In genomic region chr1:160641323-160642280, GRCh38 we compare ENCODE assay signal across 14 cellular contexts. TPM values are rescaled to one million over a fixed set of nuclear protein-coding genes. Genes with fewer than 3 reads are reported as not detected.
DNase-seq lines count a peak whose midpoint lies in the region; ATAC-seq and TF ChIP-seq lines count a peak whose summit lies in the region.
"Had no signal": no experiment of that assay in that cellular context is flagged by ENCODE, and none has a peak within 500 bp of the region (broad histone marks: within the 10 kb centered on the region; RNA-seq: fewer than 3 reads in every experiment).

No MANE protein-coding gene starts in this region.

- peaks cover 9% of the 10 kb centered on the region for H3K36me3 ChIP-seq in CD4-positive, alpha-beta memory T cell (ENCODE audit: insufficient read depth, low read length)
- no peaks in the 10 kb centered on the region for H3K36me3 ChIP-seq in left lung
- H3K36me3 ChIP-seq: neural progenitor cell, WERI-Rb-1 had no signal

- peaks cover 70% of the 10 kb centered on the region for H3K4me1 ChIP-seq in CD4-positive, alpha-beta memory T cell (ENCODE audit: insufficient read depth, low read length)
- peaks cover 0 to 38% of the 10 kb centered on the region in 2 donors for H3K4me1 ChIP-seq in left lung
- H3K4me1 ChIP-seq: neural progenitor cell had no signal

- H3K4me1 Mint-ChIP-seq in CD4-positive, alpha-beta memory T cell: peaks cover 55 to 98% (median 68%) of the 10 kb centered on the region in 4 donors
- H3K4me1 Mint-ChIP-seq in activated B cell treated with CpG ODN at 0.5 μM for 24 hours: peaks cover 95% of the 10 kb centered on the region
- H3K4me1 Mint-ChIP-seq: neural progenitor cell had no signal

- H3K4me3 ChIP-seq in CD4-positive, alpha-beta memory T cell (ENCODE audit: low read length in 2 of 2): peak overlapping the region; percentile 45 to 80
- H3K4me3 ChIP-seq in left lung: no peak overlapping the region
- H3K4me3 ChIP-seq: neural progenitor cell had no signal

- H3K36me3 Mint-ChIP-seq in CD4-positive, alpha-beta memory T cell: peaks cover 44 to 73% of the 10 kb centered on the region in 2 donors
- peaks cover 81% of the 10 kb centered on the region for H3K36me3 Mint-ChIP-seq in activated B cell treated with CpG ODN at 0.5 μM for 24 hours (ENCODE audit: low read depth)
- H3K36me3 Mint-ChIP-seq: neural progenitor cell had no signal

- intact Hi-C loops in CD4-positive, alpha-beta memory T cell (cut with micrococcal nuclease): no loop called here
- intact Hi-C loops in activated B cell treated with CpG ODN at 0.5 μM for 24 hours (cut with micrococcal nuclease): loop anchor here (5.0 kb wide), 1 partner anchor 36 kb away; no protein-coding TSS in a partner anchor
- intact Hi-C loops in left lung (cut with DNase I): no loop called here

- peaks cover 0 to 4% (median 0%) of the 10 kb centered on the region in 8 donors for H3K9me3 Mint-ChIP-seq in CD4-positive, alpha-beta memory T cell
- H3K9me3 Mint-ChIP-seq in activated B cell treated with CpG ODN at 0.5 μM for 24 hours: no peaks in the 10 kb centered on the region
- H3K9me3 Mint-ChIP-seq: neural progenitor cell had no signal

- peak overlapping the region; percentile 88 for H3K27ac ChIP-seq in CD4-positive, alpha-beta memory T cell (ENCODE audit: low read depth, low read length)
- H3K27ac ChIP-seq in left lung: peak overlapping the region in 1 of 2 donors; percentile 23
- H3K27ac ChIP-seq: KMS-11, neural progenitor cell, WERI-Rb-1 had no signal

- peak in 1 of 5 donors; percentile 68 for DNase-seq in CD4-positive, alpha-beta memory T cell
- DNase-seq in activated B cell treated with CpG ODN at 0.5 μM for 24 hours: no peak
- DNase-seq in left lung: no peak
- no peak for DNase-seq in mesenteric fat pad (ENCODE audit: low spot score)
- DNase-seq in GM13977 (ENCODE audit: low spot score): no peak
- DNase-seq: COR-L47, WERI-Rb-1 had no signal

- peak overlapping the region; percentile 87 to 98 (median 97) for H3K27ac Mint-ChIP-seq in CD4-positive, alpha-beta memory T cell
- peak overlapping the region; percentile 91 for H3K27ac Mint-ChIP-seq in activated B cell treated with CpG ODN at 0.5 μM for 24 hours
- H3K27ac Mint-ChIP-seq: neural progenitor cell had no signal

- in situ Hi-C loops in GM13977 (cut with MboI; ENCODE audit: low pct_unique_long_range_greater_than_20kb, low sequenced_read_pairs, unreplicated experiment): no loop called here

- H3K27me3 ChIP-seq in CD4-positive, alpha-beta memory T cell (ENCODE audit: insufficient read depth, low read length): no peaks in the 10 kb centered on the region
- no peaks in the 10 kb centered on the region for H3K27me3 ChIP-seq in left lung
- H3K27me3 ChIP-seq: neural progenitor cell had no signal

- CTCF ChIA-PET in CD4-positive, alpha-beta memory T cell (lab: Charles Lee; ENCODE audit: partially characterized antibody): interaction anchor here (1.3 to 4.7 kb wide), 10 partner anchors 9 to 34 kb away, joined by 3 to 44 read pairs (median 6); no protein-coding TSS in a partner anchor
- CTCF ChIA-PET in activated B cell treated with CpG ODN at 0.5 μM for 24 hours (lab: Charles Lee): interaction anchor here (1.3 to 2.5 kb wide), 2 partner anchors 33 to 213 kb away, joined by 5 to 16 read pairs; no protein-coding TSS in a partner anchor

- POLR2A ChIA-PET in CD4-positive, alpha-beta memory T cell (lab: Charles Lee; ENCODE audit: partially characterized antibody): interaction anchor here (0.7 to 6.8 kb wide), 18 partner anchors 9 to 101 kb away, joined by 3 to 126 read pairs (median 6); no protein-coding TSS in a partner anchor
- POLR2A ChIA-PET in activated B cell treated with CpG ODN at 0.5 μM for 24 hours (lab: Charles Lee): interaction anchor here (0.5 to 1.4 kb wide), 6 partner anchors 10 to 456 kb away, joined by 3 to 9 read pairs (median 3); no protein-coding TSS in a partner anchor

- H3K4me3 Mint-ChIP-seq in CD4-positive, alpha-beta memory T cell: peak overlapping the region; percentile 98 to 100 (median 99)
- H3K4me3 Mint-ChIP-seq in activated B cell treated with CpG ODN at 0.5 μM for 24 hours: peak overlapping the region; percentile 95
- H3K4me3 Mint-ChIP-seq: neural progenitor cell had no signal

- TF ChIP-seq CTCF in activated B cell treated with CpG ODN at 0.5 μM for 24 hours (IDR thresholded peaks at IDR 0.05) (no peak), left lung (IDR thresholded peaks at IDR 0.05) (no peak), GM13977 (IDR thresholded peaks at IDR 0.05; ENCODE audit: extremely low read depth, insufficient read depth, missing control alignments) (no peak)

- H3K27me3 Mint-ChIP-seq in CD4-positive, alpha-beta memory T cell: no peaks in the 10 kb centered on the region
- no peaks in the 10 kb centered on the region for H3K27me3 Mint-ChIP-seq in activated B cell treated with CpG ODN at 0.5 μM for 24 hours

- peak; percentile 54 for TF ChIP-seq POLR2A in GM19099 (IDR thresholded peaks at IDR 0.05; ENCODE audit: extremely low read depth, insufficient read length, low read depth)

- H3K9me3 ChIP-seq in CD4-positive, alpha-beta memory T cell (ENCODE audit: control insufficient read depth in 1 of 2, low read length in 2 of 2): no peaks in the 10 kb centered on the region
- no peaks in the 10 kb centered on the region for H3K9me3 ChIP-seq in left lung

- ATAC-seq in activated B cell treated with CpG ODN at 0.5 μM for 24 hours (ENCODE audit: low read depth) (peak; percentile 73), left lung (peak; percentile 33), GM19324 (IDR thresholded peaks at IDR 0.05; ENCODE audit: low FRiP score, unreplicated experiment) (no peak), GM18868 (IDR thresholded peaks at IDR 0.05; ENCODE audit: unreplicated experiment) (no peak)

RNA-seq across cellular contexts. Expression of gene SLAMF1, which starts 5.2 kb away (rescaled TPM):
- 10 to 100 TPM; 59.8 to 59.9 TPM for total RNA-seq in CD4-positive, alpha-beta memory T cell
- 10 to 100 TPM; 21.4 to 62.5 TPM for polyA plus RNA-seq in CD4-positive, alpha-beta memory T cell
- total RNA-seq in activated B cell treated with CpG ODN at 0.5 μM for 24 hours (85.7 and 91.7 TPM in 2 replicates), left lung (1 to 10 TPM in 1 of 2 donors, under 1 TPM in 1; 0.76 to 2.5 TPM), mesenteric fat pad (0.84 TPM)
- total RNA-seq: NCI-H460, temporal lobe had no signal

Comparison
In these comparisons a context has a peak if more than half of its experiments do, and no peak if none do; other contexts are left out.
1. H3K4me3 ChIP-seq: peak in CD4-positive, alpha-beta memory T cell (2 of 2); none in left lung (0 of 2).
2. ATAC-seq: peak in activated B cell treated with CpG ODN at 0.5 μM for 24 hours (single experiment) and left lung (single experiment); none in GM19324 (single experiment) and GM18868 (single experiment).
3. RNA of gene SLAMF1, which starts 5.2 kb away (total RNA-seq): 85.7 to 91.7 TPM in activated B cell treated with CpG ODN at 0.5 μM for 24 hours and 59.8 to 59.9 TPM in CD4-positive, alpha-beta memory T cell; 0.76 to 2.5 TPM in left lung and 0.84 TPM in mesenteric fat pad (single experiment); every median in the first group is over 10 times any median in the second.